In the genomic region with DNA sequence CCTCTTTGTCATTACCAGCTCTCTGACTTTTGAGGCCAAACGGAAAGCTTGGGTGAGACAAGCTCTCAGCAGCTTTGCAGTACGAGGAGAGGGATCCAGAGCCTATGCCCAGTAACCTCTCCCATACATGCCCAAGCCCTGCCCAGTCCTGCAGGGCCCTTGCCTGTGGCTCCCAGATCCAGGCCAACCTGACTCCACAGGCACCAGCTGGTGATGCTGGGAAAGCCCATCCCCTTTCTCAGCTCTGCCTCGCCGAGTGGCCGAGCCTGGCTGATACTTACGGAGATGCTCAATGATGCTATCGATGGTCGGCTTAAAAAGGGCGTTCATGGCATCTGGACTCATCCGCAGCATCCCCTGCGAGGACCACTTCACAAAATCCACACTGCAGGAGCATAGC, we compare ENCODE assay signal across 24 cellular contexts. TPM values are rescaled to one million over a fixed set of nuclear protein-coding genes. Genes with fewer than 3 reads are reported as not detected.
DNase-seq lines count a peak whose midpoint lies in the region; ATAC-seq and TF ChIP-seq lines count a peak whose summit lies in the region.
"Had no signal": no experiment of that assay in that cellular context is flagged by ENCODE, and none has a peak within 500 bp of the region (broad histone marks: within the 10 kb centered on the region; RNA-seq: fewer than 3 reads in every experiment).

No MANE protein-coding gene starts in this region.

- no peaks in the 10 kb centered on the region for H3K27me3 ChIP-seq in GM23338 (ENCODE audit: insufficient read depth)
- H3K27me3 ChIP-seq: BE2C; BLaER1 treated with 17β-estradiol and CSF1 and Interleukin-3, amounts not matched to agents 10 nM and 100 nM had no signal

- no peak for TF ChIP-seq CTCF in GM23338 (conservative IDR thresholded peaks at IDR 0.05; ENCODE audit: low read depth in 2 of 2)
- no peak for TF ChIP-seq CTCF in endothelial cell (IDR thresholded peaks at IDR 0.05; ENCODE audit: unreplicated experiment)
- TF ChIP-seq CTCF in glutamatergic neuron (IDR thresholded peaks at IDR 0.05; ENCODE audit: partially characterized antibody, unreplicated experiment), result no peak

- no peak overlapping the region for H3K4me3 ChIP-seq in GM23338
- H3K4me3 ChIP-seq: A549; BLaER1 treated with 17β-estradiol and CSF1 and Interleukin-3, amounts not matched to agents 10 nM and 100 nM; GM12878 had no signal

- H3K36me3 Mint-ChIP-seq in GM23338 (ENCODE audit: low read depth) (no peaks in the 10 kb centered on the region), endothelial cell (ENCODE audit: low read depth, unreplicated experiment) (no peaks in the 10 kb centered on the region), glutamatergic neuron (ENCODE audit: unreplicated experiment) (peaks cover 9% of the 10 kb centered on the region)
- H3K36me3 Mint-ChIP-seq: CD14-positive monocyte; CD8-positive, alpha-beta memory T cell had no signal

- H2AFZ ChIP-seq in GM23338, result no peak overlapping the region

- no peak for ATAC-seq in GM23338
- no peak for ATAC-seq in GM18858 (IDR thresholded peaks at IDR 0.05; ENCODE audit: unreplicated experiment)
- ATAC-seq: A549, GM12878 had no signal

- DNase-seq in GM23338 (ENCODE audit: low spot score) (no peak), NCI-H524 treated with DMSO at 0.1 percent for 48 hours (lab: John Stamatoyannopoulos, UW) (peak; percentile 59), endothelial cell (ENCODE audit: low spot score) (no peak), posterior vena cava (ENCODE audit: low spot score) (peak; percentile 28), glutamatergic neuron (no peak), HuH-7.5 (ENCODE audit: low spot score) (no peak)
- DNase-seq: 8988T; ACHN; AML-193; BE2C; CD4-positive, alpha-beta T cell; CD8-positive, alpha-beta memory T cell; DMS 273 treated with DMSO at 0.1 percent for 48 hours; DMS79; EL; GDM1; GOT3; H7; HCEC 1CT had no signal

- intact Hi-C loops in posterior vena cava (cut with DNase I), result no loop called here

- no peaks in the 10 kb centered on the region for H3K9me2 ChIP-seq in GM23338 (ENCODE audit: insufficient read depth)

- H3K79me2 ChIP-seq in GM23338 (replicated peaks; ENCODE audit: insufficient read depth), result no peaks in the 10 kb centered on the region

- no peaks in the 10 kb centered on the region for H4K20me1 ChIP-seq in GM23338 (replicated peaks; ENCODE audit: insufficient read depth)
- H4K20me1 ChIP-seq: BLaER1 treated with 17β-estradiol and CSF1 and Interleukin-3, amounts not matched to agents 10 nM and 100 nM had no signal

- no peak overlapping the region; the same call in 1 of the 2 replicates for H3K27ac Mint-ChIP-seq in GM23338
- peak overlapping the region; percentile 2 for H3K27ac Mint-ChIP-seq in endothelial cell (ENCODE audit: unreplicated experiment)
- no peak overlapping the region for H3K27ac Mint-ChIP-seq in glutamatergic neuron (ENCODE audit: unreplicated experiment)
- H3K27ac Mint-ChIP-seq: CD14-positive monocyte; CD4-positive, alpha-beta T cell had no signal

- H3K4me3 Mint-ChIP-seq in GM23338 (no peak overlapping the region), endothelial cell (ENCODE audit: unreplicated experiment) (no peak overlapping the region), glutamatergic neuron (ENCODE audit: unreplicated experiment) (no peak overlapping the region)
- H3K4me3 Mint-ChIP-seq: CD14-positive monocyte; CD4-positive, alpha-beta T cell; CD8-positive, alpha-beta memory T cell had no signal

- H3K4me2 ChIP-seq in GM23338, result 0 out of 2 replicates have a peak overlapping the region, but pooled peaks have one; percentile 26
- H3K4me2 ChIP-seq: A549; BLaER1 treated with 17β-estradiol and CSF1 and Interleukin-3, amounts not matched to agents 10 nM and 100 nM had no signal

- no peaks in the 10 kb centered on the region for H3F3A ChIP-seq in GM23338 (replicated peaks; ENCODE audit: low read depth)

- no peaks in the 10 kb centered on the region for H3K36me3 ChIP-seq in GM23338 (ENCODE audit: insufficient read depth)
- H3K36me3 ChIP-seq: BE2C; BLaER1 treated with 17β-estradiol and CSF1 and Interleukin-3, amounts not matched to agents 10 nM and 100 nM had no signal

- H3K9me3 Mint-ChIP-seq in GM23338, result no peaks in the 10 kb centered on the region
- H3K9me3 Mint-ChIP-seq in endothelial cell (ENCODE audit: unreplicated experiment), result no peaks in the 10 kb centered on the region
- H3K9me3 Mint-ChIP-seq in glutamatergic neuron (ENCODE audit: unreplicated experiment), result no peaks in the 10 kb centered on the region
- H3K9me3 Mint-ChIP-seq: CD14-positive monocyte; CD4-positive, alpha-beta T cell had no signal

- H3K27me3 Mint-ChIP-seq in GM23338 (ENCODE audit: insufficient read depth, low read depth, poor library complexity) (peaks cover 3% of the 10 kb centered on the region), endothelial cell (ENCODE audit: unreplicated experiment) (peaks cover 2% of the 10 kb centered on the region), glutamatergic neuron (ENCODE audit: unreplicated experiment) (peaks cover 6% of the 10 kb centered on the region)

- H3K27ac ChIP-seq in GM23338 (ENCODE audit: low read depth), result no peak overlapping the region
- H3K27ac ChIP-seq: A549; BLaER1 treated with 17β-estradiol and CSF1 and Interleukin-3, amounts not matched to agents 10 nM and 100 nM had no signal

- peaks cover 9% of the 10 kb centered on the region for H3K4me1 ChIP-seq in GM23338 (ENCODE audit: insufficient read depth)
- H3K4me1 ChIP-seq: BE2C; BLaER1 treated with 17β-estradiol and CSF1 and Interleukin-3, amounts not matched to agents 10 nM and 100 nM had no signal

- H3K4me1 Mint-ChIP-seq in GM23338 (peaks cover 13% of the 10 kb centered on the region), endothelial cell (ENCODE audit: unreplicated experiment) (peaks cover 9% of the 10 kb centered on the region), glutamatergic neuron (ENCODE audit: low read depth, unreplicated experiment) (no peaks in the 10 kb centered on the region)
- H3K4me1 Mint-ChIP-seq: CD14-positive monocyte; CD8-positive, alpha-beta memory T cell had no signal

TF ChIP-seq in GM23338, 12 proteins besides CTCF, POLR2A, EP300 and RAD21 (continues in another document):
- TF ChIP-seq CREB1 (CRISPR knock-in tag; IDR thresholded peaks at IDR 0.05; ENCODE audit: low read depth) (no peak), EZH2phosphoT487 (IDR thresholded peaks at IDR 0.05; ENCODE audit: unreplicated experiment) (no peak), REST (IDR thresholded peaks at IDR 0.05; ENCODE audit: unreplicated experiment) (no peak), STAT1 (IDR thresholded peaks at IDR 0.05; ENCODE audit: unreplicated experiment) (no peak), NANOG (IDR thresholded peaks at IDR 0.05; ENCODE audit: borderline replicate concordance) (no peak)

RNA-seq across cellular contexts. Expression of gene PNLIPRP2, which starts 55.4 kb away (rescaled TPM):
- total RNA-seq in GM23338 (2014; rRNA removed; shearing (Covaris generic)), result not detected in 2 replicates
- 0.19 and 0.24 TPM in 2 replicates for polyA plus RNA-seq in GM23338 (2016; fragmentation: Nextera tagmentation; extraction: Ambion mirVana)
- total RNA-seq in endothelial cell (ENCODE audit: unreplicated experiment) (not detected), posterior vena cava (1 to 10 TPM in 1 of 2 donors, not detected in 1; 1.3 TPM), glutamatergic neuron (ENCODE audit: unreplicated experiment) (not detected)
- total RNA-seq: CD4-positive, alpha-beta T cell; CD8-positive, alpha-beta memory T cell; H7 had no signal
- polyA plus RNA-seq: CD14-positive monocyte; CD8-positive, alpha-beta memory T cell; GM12878 had no signal

Comparison
In these comparisons a context has a peak if more than half of its experiments do, and no peak if none do; other contexts are left out.
1. DNase-seq: peak in NCI-H524 treated with DMSO at 0.1 percent for 48 hours (single experiment) and posterior vena cava (single experiment); none in GM23338 (single experiment), endothelial cell (single experiment), glutamatergic neuron (single experiment) and HuH-7.5 (single experiment).